ENCODE assay signal across 8 cellular contexts in genomic region chr7:77121860-77122681, GRCh38. TPM values are rescaled to one million over a fixed set of nuclear protein-coding genes. Genes with fewer than 3 reads are reported as not detected.
DNase-seq lines count a peak whose midpoint lies in the region; ATAC-seq and TF ChIP-seq lines count a peak whose summit lies in the region.
"Not testable (repeated sequence)": the region's sequence is repeated elsewhere in the genome, so short reads cannot be mapped to it uniquely, and the experiment has no call there.

A gene with protein sequence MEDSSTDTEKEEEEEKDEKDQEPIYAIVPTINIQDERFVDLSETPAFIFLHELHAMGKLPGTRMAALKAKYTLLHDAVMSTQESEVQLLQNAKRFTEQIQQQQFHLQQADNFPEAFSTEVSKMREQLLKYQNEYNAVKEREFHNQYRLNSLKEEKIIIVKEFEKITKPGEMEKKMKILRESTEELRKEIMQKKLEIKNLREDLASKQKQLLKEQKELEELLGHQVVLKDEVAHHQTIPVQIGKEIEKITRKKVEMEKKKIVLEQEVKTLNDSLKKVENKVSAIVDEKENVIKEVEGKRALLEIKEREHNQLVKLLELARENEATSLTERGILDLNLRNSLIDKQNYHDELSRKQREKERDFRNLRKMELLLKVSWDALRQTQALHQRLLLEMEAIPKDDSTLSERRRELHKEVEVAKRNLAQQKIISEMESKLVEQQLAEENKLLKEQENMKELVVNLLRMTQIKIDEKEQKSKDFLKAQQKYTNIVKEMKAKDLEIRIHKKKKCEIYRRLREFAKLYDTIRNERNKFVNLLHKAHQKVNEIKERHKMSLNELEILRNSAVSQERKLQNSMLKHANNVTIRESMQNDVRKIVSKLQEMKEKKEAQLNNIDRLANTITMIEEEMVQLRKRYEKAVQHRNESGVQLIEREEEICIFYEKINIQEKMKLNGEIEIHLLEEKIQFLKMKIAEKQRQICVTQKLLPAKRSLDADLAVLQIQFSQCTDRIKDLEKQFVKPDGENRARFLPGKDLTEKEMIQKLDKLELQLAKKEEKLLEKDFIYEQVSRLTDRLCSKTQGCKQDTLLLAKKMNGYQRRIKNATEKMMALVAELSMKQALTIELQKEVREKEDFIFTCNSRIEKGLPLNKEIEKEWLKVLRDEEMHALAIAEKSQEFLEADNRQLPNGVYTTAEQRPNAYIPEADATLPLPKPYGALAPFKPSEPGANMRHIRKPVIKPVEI (plus strand): TSS chr7:77122615. CDS start chr7:77167669, 45,054 bp downstream.

- not testable (repeated sequence) for H3K4me1 ChIP-seq in hepatocyte (ENCODE audit: insufficient read depth); rectal smooth muscle tissue (ENCODE audit: control insufficient read depth, insufficient read depth, low read length); uterus

- not testable (repeated sequence) for TF ChIP-seq CTCF in astrocyte of the spinal cord (IDR thresholded peaks at IDR 0.05; ENCODE audit: low read depth, low read length); hepatocyte (IDR thresholded peaks at IDR 0.05; ENCODE audit: poor library complexity)
- TF ChIP-seq CTCF in uterus (IDR thresholded peaks at IDR 0.05) = peak in 1 of 4 experiments; percentile 5

- H3K79me2 ChIP-seq in hepatocyte = not testable (repeated sequence)

- H3K27me3 ChIP-seq in hepatocyte; rectal smooth muscle tissue (ENCODE audit: control insufficient read depth, insufficient read depth, low read length); uterus: not testable (repeated sequence)

- H4K20me1 ChIP-seq in hepatocyte (ENCODE audit: insufficient read depth, poor library complexity, severe bottlenecking) = not testable (repeated sequence)

- H3K4me3 ChIP-seq in astrocyte of the spinal cord (ENCODE audit: low read depth, low read length) (peak within 1 kb of the TSS; percentile 63), hepatocyte (peak within 1 kb of the TSS; percentile 56), rectal smooth muscle tissue (ENCODE audit: low read length) (peak within 1 kb of the TSS; percentile 89), uterus (peak within 1 kb of the TSS; percentile 60 to 82)

- peak within 1 kb of the TSS; percentile 80 for H3K4me2 ChIP-seq in hepatocyte

- in situ Hi-C loops in astrocyte of the spinal cord (cut with HindIII; ENCODE audit: low sequenced_read_pairs) = not testable (repeated sequence)

- H2AFZ ChIP-seq in hepatocyte = peak within 1 kb of the TSS; percentile 53

- H3K9me3 ChIP-seq in hepatocyte (ENCODE audit: low read depth); uterus: not testable (repeated sequence)

- peak; percentile 99 to 100 for DNase-seq in NCI-H2081 (lab: John Stamatoyannopoulos, UW)
- peak; percentile 96 for DNase-seq in T1000 (lab: John Stamatoyannopoulos, UW)
- peak; percentile 98 for DNase-seq in astrocyte of the spinal cord (ENCODE audit: low read depth, low spot score)
- DNase-seq in hepatocyte (ENCODE audit: low spot score) = peak; percentile 98
- DNase-seq in uterus = peak; percentile 95 to 99

- intact Hi-C loops in uterus (cut with DNase I; ENCODE audit: low total_unique reads) = not testable (repeated sequence)

- H3K27ac ChIP-seq in hepatocyte (peak within 1 kb of the TSS; percentile 69), rectal smooth muscle tissue (ENCODE audit: low read depth, low read length) (peak within 1 kb of the TSS; percentile 58), uterus (peak within 1 kb of the TSS; percentile 53 to 72)

- not testable (repeated sequence) for H3K9ac ChIP-seq in rectal smooth muscle tissue (ENCODE audit: low read length)

- TF ChIP-seq POLR2A in uterus (IDR thresholded peaks at IDR 0.05) = not testable (repeated sequence)

- not testable (repeated sequence) for H3K9me2 ChIP-seq in hepatocyte (replicated peaks; ENCODE audit: insufficient read depth)

- not testable (repeated sequence) for H3K36me3 ChIP-seq in hepatocyte (replicated peaks; ENCODE audit: insufficient read depth, low read depth); rectal smooth muscle tissue (ENCODE audit: control insufficient read depth, insufficient read depth, low read length); uterus

- WGBS in hepatocyte (ENCODE audit: low lambda C conversion rate, missing lambda C conversion rate) = under 1% methylated on average over 48 of the region's 50 CpGs

- ATAC-seq in GM18511 (IDR thresholded peaks at IDR 0.05; ENCODE audit: unreplicated experiment) (peak; percentile 98), HG03045 (IDR thresholded peaks at IDR 0.05; ENCODE audit: unreplicated experiment) (peak; percentile 98)

RNA-seq across cellular contexts. Expression of the gene that starts here (rescaled TPM):
- total RNA-seq in hepatocyte (4.0 and 5.8 TPM in 2 replicates), uterus (10 to 100 TPM; 12.8 to 34.0 (median 29.3) TPM)
- 1.9 and 2.4 TPM in 2 replicates for polyA plus RNA-seq in hepatocyte

Comparison
In these comparisons a context has a peak if more than half of its experiments do, and no peak if none do; other contexts are left out.
1. Peak in every context shown above with its lines: DNase-seq, ATAC-seq, H3K4me3 ChIP-seq and H3K27ac ChIP-seq.